Comparison of ENCODE assay signal across 20 cellular contexts in the genomic region with DNA sequence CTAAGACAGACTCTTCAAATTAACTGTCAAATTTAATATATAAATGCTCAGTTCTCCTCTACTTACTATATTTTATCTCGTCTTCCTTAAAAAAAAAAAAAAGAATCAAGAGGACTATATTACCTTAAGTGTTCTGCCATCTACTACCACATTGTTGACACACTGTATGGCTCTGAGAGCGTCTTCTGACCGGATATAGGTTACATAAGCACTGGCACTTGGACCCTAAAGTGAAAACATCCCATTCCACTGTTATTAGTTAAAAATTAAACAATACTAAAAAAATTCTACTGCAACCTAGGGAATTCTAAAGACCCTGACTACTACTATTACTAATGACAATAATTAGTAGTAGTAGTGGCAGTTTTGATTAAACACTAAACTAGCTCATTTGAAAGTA.
DNase-seq lines count a peak whose midpoint lies in the region; ATAC-seq, FAIRE-seq and TF ChIP-seq lines count a peak whose summit lies in the region.
"Had no signal": no experiment of that assay in that cellular context is flagged by ENCODE, and none has a peak within 500 bp of the region (broad histone marks: within the 10 kb centered on the region; RNA-seq: fewer than 3 reads in every experiment).

No MANE protein-coding gene starts in this region.

- H3K27ac ChIP-seq in HepG2 (ENCODE audit: extremely low read length, insufficient read depth, low read length) (no peak overlapping the region), right lobe of liver (no peak overlapping the region), small intestine (ENCODE audit: low read depth in 1 of 2, low read length in 1 of 2) (no peak overlapping the region)
- H3K27ac ChIP-seq: 22Rv1; A549; BLaER1; BLaER1 treated with 17β-estradiol and CSF1 and Interleukin-3, amounts not matched to agents 10 nM and 100 nM; C4-2B had no signal

- no peak for ATAC-seq in HepG2
- no peak for ATAC-seq in right lobe of liver
- ATAC-seq: CD8-positive, alpha-beta T cell had no signal

- no peaks in the 10 kb centered on the region for H3K9me3 ChIP-seq in HepG2 (ENCODE audit: low read length)
- H3K9me3 ChIP-seq in right lobe of liver = no peaks in the 10 kb centered on the region
- no peaks in the 10 kb centered on the region for H3K9me3 ChIP-seq in small intestine (ENCODE audit: control insufficient read depth, low read depth)
- H3K9me3 ChIP-seq: A549; BE2C; BLaER1; BLaER1 treated with 17β-estradiol and CSF1 and Interleukin-3, amounts not matched to agents 10 nM and 100 nM; Caco-2 had no signal

- intact Hi-C loops in HepG2 (cut with micrococcal nuclease; ENCODE audit: unreplicated experiment) (loop anchor here (1.0 to 2.0 kb wide), 2 partner anchors 95 to 133 kb away; no protein-coding TSS in a partner anchor), right lobe of liver (cut with DNase I) (no loop called here)

- H4K20me1 ChIP-seq in HepG2 (ENCODE audit: insufficient read depth, low read length) = no peaks in the 10 kb centered on the region; the same call in 1 of the 2 replicates

- H3K4me1 ChIP-seq in HepG2 (ENCODE audit: insufficient read depth, low read length) = peaks cover 18% of the 10 kb centered on the region
- H3K4me1 ChIP-seq in right lobe of liver = no peaks in the 10 kb centered on the region
- H3K4me1 ChIP-seq in small intestine (ENCODE audit: control insufficient read depth in 2 of 2, insufficient read depth in 1 of 2, low read depth in 1 of 2, low read length in 1 of 2) = no peaks in the 10 kb centered on the region
- H3K4me1 ChIP-seq: A549; BLaER1; BLaER1 treated with 17β-estradiol and CSF1 and Interleukin-3, amounts not matched to agents 10 nM and 100 nM; Caco-2 had no signal

- H3K27me3 ChIP-seq in HepG2 (ENCODE audit: control insufficient read depth in 1 of 2, insufficient read depth in 2 of 2, low read length in 2 of 2) (no peaks in the 10 kb centered on the region), right lobe of liver (no peaks in the 10 kb centered on the region), small intestine (ENCODE audit: control insufficient read depth in 2 of 2, insufficient read depth in 2 of 2, low read length in 2 of 2) (no peaks in the 10 kb centered on the region)
- H3K27me3 ChIP-seq: BE2C; BLaER1; BLaER1 treated with 17β-estradiol and CSF1 and Interleukin-3, amounts not matched to agents 10 nM and 100 nM had no signal

- H3K36me3 ChIP-seq in HepG2 (replicated peaks in 1 of 2; ENCODE audit: control insufficient read depth in 1 of 2, insufficient read depth in 2 of 2, low read length in 2 of 2) (peaks cover 4 to 17% of the 10 kb centered on the region in 2 experiments; a peak in 3 of 5 replicates), right lobe of liver (no peaks in the 10 kb centered on the region), small intestine (ENCODE audit: control insufficient read depth in 2 of 2, insufficient read depth in 2 of 2, low read length in 2 of 2) (peaks cover 0 to 9% of the 10 kb centered on the region in 2 donors)
- H3K36me3 ChIP-seq: BE2C had no signal

- BruUV-seq in HepG2 (replicated peaks; lab: Mats Ljungman, UMichigan) = no TSS peak

- TF ChIP-seq EP300 in HepG2 (IDR thresholded peaks at IDR 0.05; ENCODE audit: low read depth in 2 of 2, low read length in 2 of 2) = peak in 1 of 2 experiments; percentile 17; a peak in 1 of 4 replicates
- no peak for TF ChIP-seq EP300 in HepG2 (CRISPR knock-in tag; IDR thresholded peaks at IDR 0.05; ENCODE audit: borderline replicate concordance)

- no peak overlapping the region for H3K9ac ChIP-seq in HepG2 (ENCODE audit: insufficient read depth, low read depth, low read length)
- H3K9ac ChIP-seq: BLaER1; BLaER1 treated with 17β-estradiol and CSF1 and Interleukin-3, amounts not matched to agents 10 nM and 100 nM had no signal

- TF ChIP-seq RAD21 in HepG2 (CRISPR knock-in tag; IDR thresholded peaks at IDR 0.05) = no peak

- no peak overlapping the region for H2AFZ ChIP-seq in HepG2 (ENCODE audit: low read length)

- WGBS in HepG2 (ENCODE audit: low lambda C conversion rate) = 37% methylated on average over 3 of the region's 3 CpGs
- WGBS in right lobe of liver (ENCODE audit: insufficient coverage, low coverage, low lambda C conversion rate, missing lambda C conversion rate) = 50% methylated on average over 3 of the region's 3 CpGs
- WGBS in small intestine, 3 donors = 88 to 96% (median 91%) methylated on average over 3 of the region's 3 CpGs

- no peak for TF ChIP-seq CTCF in HepG2 (CRISPR knock-in tag; IDR thresholded peaks at IDR 0.05)
- no peak for TF ChIP-seq CTCF in right lobe of liver (IDR thresholded peaks at IDR 0.05)
- TF ChIP-seq CTCF in GM10248 (IDR thresholded peaks at IDR 0.05; ENCODE audit: control extremely low read depth, extremely low read depth, low read depth, missing control alignments) = no peak

- FAIRE-seq in HepG2 (lab: Jason Lieb, UNC) (no peak), small intestine (lab: Jason Lieb, UNC) (peak; percentile 39)
- FAIRE-seq: D721Med had no signal

- H3K4me2 ChIP-seq in HepG2 (ENCODE audit: low read depth, low read length) = peak overlapping the region; percentile 28; the same call in 1 of the 2 replicates
- H3K4me2 ChIP-seq: A549; BLaER1; BLaER1 treated with 17β-estradiol and CSF1 and Interleukin-3, amounts not matched to agents 10 nM and 100 nM had no signal

- DNase-seq in DMS53 (lab: John Stamatoyannopoulos, UW) (peak; percentile 47), DMS53 treated with DMSO at 0.1 percent for 48 hours (lab: John Stamatoyannopoulos, UW; ENCODE audit: unreplicated experiment) (no peak), HepG2 (ENCODE audit: low spot score) (peak; percentile 30), right lobe of liver (no peak), small intestine (no peak), GM10248 (ENCODE audit: extremely low spot score) (no peak)
- DNase-seq: 8988T; C1 segment of cervical spinal cord; CD4-positive, alpha-beta T cell; DMS79; DMS79 treated with DMSO at 0.1 percent for 48 hours had no signal

- no peak for TF ChIP-seq POLR2A in HepG2 (IDR thresholded peaks at IDR 0.05; ENCODE audit: insufficient read depth in 1 of 2, low read depth in 2 of 2, low read length in 2 of 2)
- TF ChIP-seq POLR2A in right lobe of liver (IDR thresholded peaks at IDR 0.05) = no peak

- H3K4me3 ChIP-seq in HepG2 (replicated peaks in 1 of 3; ENCODE audit: insufficient read depth in 1 of 3, low read depth in 2 of 3, low read length in 3 of 3) = no peak overlapping the region
- H3K4me3 ChIP-seq in right lobe of liver = no peak overlapping the region
- no peak overlapping the region for H3K4me3 ChIP-seq in small intestine (ENCODE audit: low read depth in 1 of 2, low read length in 2 of 2)
- H3K4me3 ChIP-seq: A549; BLaER1; BLaER1 treated with 17β-estradiol and CSF1 and Interleukin-3, amounts not matched to agents 10 nM and 100 nM had no signal

- CTCF ChIA-PET in HepG2 (lab: Yijun Ruan, JAX; ENCODE audit: low intra/inter-chr PET ratio, low total read pairs) (interaction anchor here (1.2 to 2.2 kb wide), 2 partner anchors 133 to 144 kb away, joined by 4 to 5 read pairs; no protein-coding TSS in a partner anchor), GM10248 (lab: Yijun Ruan, JAX) (interaction anchor here (0.9 to 2.2 kb wide), 8 partner anchors 9 to 95 kb away, joined by 3 to 6 read pairs (median 4); no protein-coding TSS in a partner anchor)

- in situ Hi-C loops in HepG2 (cut with HindIII; ENCODE audit: extremely low pct_ligation_motif_present, low pct_unique_long_range_greater_than_20kb) = no loop called here

- POLR2A ChIA-PET in HepG2 (lab: Yijun Ruan, JAX) (no interaction called here), GM10248 (lab: Yijun Ruan, JAX) (no interaction called here)

- H3K79me2 ChIP-seq in HepG2 (ENCODE audit: insufficient read depth, low read length) = no peaks in the 10 kb centered on the region

TF ChIP-seq in HepG2, 621 proteins besides CTCF, POLR2A, EP300 and RAD21 (continues in another document):
- TF ChIP-seq ETV5 (CRISPR knock-in tag; IDR thresholded peaks at IDR 0.05; ENCODE audit: borderline replicate concordance) (peak; percentile 76; the same call in 1 of the 2 replicates), SMARCC2 (IDR thresholded peaks at IDR 0.05) (no peak), TFE3 (CRISPR knock-in tag; IDR thresholded peaks at IDR 0.05) (peak; percentile 76; the same call in 1 of the 2 replicates), KLF9 (CRISPR knock-in tag; IDR thresholded peaks at IDR 0.05; ENCODE audit: low read depth) (no peak), ZNF724P (CRISPR knock-in tag; IDR thresholded peaks at IDR 0.05; ENCODE audit: borderline replicate concordance) (no peak)
- TF ChIP-seq, protein P1, sequence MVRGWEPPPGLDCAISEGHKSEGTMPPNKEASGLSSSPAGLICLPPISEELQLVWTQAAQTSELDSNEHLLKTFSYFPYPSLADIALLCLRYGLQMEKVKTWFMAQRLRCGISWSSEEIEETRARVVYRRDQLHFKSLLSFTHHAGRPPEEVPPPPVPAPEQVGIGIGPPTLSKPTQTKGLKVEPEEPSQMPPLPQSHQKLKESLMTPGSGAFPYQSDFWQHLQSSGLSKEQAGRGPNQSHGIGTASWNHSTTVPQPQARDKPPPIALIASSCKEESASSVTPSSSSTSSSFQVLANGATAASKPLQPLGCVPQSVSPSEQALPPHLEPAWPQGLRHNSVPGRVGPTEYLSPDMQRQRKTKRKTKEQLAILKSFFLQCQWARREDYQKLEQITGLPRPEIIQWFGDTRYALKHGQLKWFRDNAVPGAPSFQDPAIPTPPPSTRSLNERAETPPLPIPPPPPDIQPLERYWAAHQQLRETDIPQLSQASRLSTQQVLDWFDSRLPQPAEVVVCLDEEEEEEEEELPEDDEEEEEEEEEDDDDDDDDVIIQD (CRISPR knock-in tag; IDR thresholded peaks at IDR 0.05; ENCODE audit: low read depth) = peak; percentile 70; the same call in 1 of the 2 replicates

Comparison
In these comparisons a context has a peak if more than half of its experiments do, and no peak if none do; other contexts are left out.
1. DNase-seq: peak in DMS53 (single experiment) and HepG2 (single experiment); none in DMS53 treated with DMSO at 0.1 percent for 48 hours (single experiment), right lobe of liver (0 of 3), small intestine (single experiment) and GM10248 (single experiment).